Comparison of ENCODE assay signal across 22 cellular contexts in the genomic region with DNA sequence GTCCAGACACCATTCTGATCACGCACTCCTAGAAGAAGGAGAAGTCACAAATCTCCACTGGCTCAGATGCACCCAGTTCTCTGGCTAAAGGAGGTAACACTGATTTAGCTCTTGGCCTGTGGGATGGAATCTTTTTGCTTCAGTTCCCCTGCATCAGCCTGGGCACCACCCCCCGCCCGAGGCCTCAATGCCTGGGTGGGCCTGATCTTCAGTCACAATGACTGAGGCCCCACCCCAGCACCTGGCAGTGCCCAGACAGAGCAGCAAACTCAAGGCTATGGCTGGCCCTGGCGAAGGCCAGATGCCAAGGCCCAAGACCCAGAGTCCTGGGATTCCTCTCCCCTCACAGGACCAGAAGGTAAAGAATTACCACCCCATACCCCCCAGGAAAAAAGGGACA. TPM values are rescaled to one million over a fixed set of nuclear protein-coding genes. Genes with fewer than 3 reads are reported as not detected.
A peak's percentile ranks its signal among the peaks of the same experiment; 100 is the strongest.
DNase-seq lines count a peak whose midpoint lies in the region; ATAC-seq and TF ChIP-seq lines count a peak whose summit lies in the region.
"Had no signal": no experiment of that assay in that cellular context is flagged by ENCODE, and none has a peak within 500 bp of the region (broad histone marks: within the 10 kb centered on the region; RNA-seq: fewer than 3 reads in every experiment).

No MANE protein-coding gene starts in this region.

- DNase-seq in CD8-positive, alpha-beta T cell, result no peak
- DNase-seq in OCI-LY7 (ENCODE audit: low spot score) (peak; percentile 44), chondrocyte (ENCODE audit: low spot score) (no peak), spleen (peak; percentile 88), type B pancreatic cell (ENCODE audit: extremely low spot score, unreplicated experiment) (no peak), NCI-H1417 treated with DMSO at 0.1 percent for 48 hours (lab: John Stamatoyannopoulos, UW) (no peak), neuronal stem cell (ENCODE audit: low spot score) (no peak), left cardiac atrium (no peak)
- DNase-seq: activated CD4-positive, CD25-positive, alpha-beta regulatory T cell treated with anti-CD3 and anti-CD28 coated beads, Interleukin-2, amount 50 U/mL, for 72 hours; activated CD8-positive, alpha-beta memory T cell treated with anti-CD3 and anti-CD28 coated beads for 24 hours; activated naive CD4-positive, alpha-beta T cell; activated T-cell treated with anti-CD3 and anti-CD28 coated beads, Interleukin-2, amount 50 U/mL, for 1 hour; CD4-positive, alpha-beta T cell; dermis blood vessel endothelial cell; DMS 273 treated with DMSO at 0.1 percent for 48 hours; GM23248; NCI-H1105 treated with DMSO at 0.1 percent for 48 hours; NCI-H2107; PC-9; T-cell had no signal

- 0 out of 2 replicates have a peak overlapping the region, but pooled peaks have one; percentile 9 for H2AFZ ChIP-seq in OCI-LY7 (ENCODE audit: low read length)
- H2AFZ ChIP-seq in neuronal stem cell (ENCODE audit: low read length), result no peak overlapping the region
- H2AFZ ChIP-seq: GM23248, PC-9 had no signal

- H4K20me1 ChIP-seq in OCI-LY7 (ENCODE audit: insufficient read depth, low read length), result no peaks in the 10 kb centered on the region

- no peaks in the 10 kb centered on the region for H3K27me3 ChIP-seq in CD8-positive, alpha-beta T cell (ENCODE audit: insufficient read depth, low read length)
- no peaks in the 10 kb centered on the region for H3K27me3 ChIP-seq in spleen (replicated peaks in 1 of 7)
- no peaks in the 10 kb centered on the region for H3K27me3 ChIP-seq in neuronal stem cell (ENCODE audit: control insufficient read depth in 3 of 3, insufficient read depth in 3 of 3, low read depth in 1 of 3, low read length in 3 of 3)
- H3K27me3 ChIP-seq: cardiac muscle cell had no signal

- TF ChIP-seq POLR2A in spleen (IDR thresholded peaks at IDR 0.05), result no peak

- peaks cover 26% of the 10 kb centered on the region for H3K79me2 ChIP-seq in OCI-LY7 (ENCODE audit: insufficient read depth, low read depth, low read length)

- H2BK15ac ChIP-seq in neuronal stem cell (ENCODE audit: low read length), result no peak overlapping the region

- peaks cover 24% of the 10 kb centered on the region for H3K36me3 ChIP-seq in CD8-positive, alpha-beta T cell (ENCODE audit: insufficient read depth, low read length)
- peaks cover 35% of the 10 kb centered on the region for H3K36me3 ChIP-seq in OCI-LY7 (ENCODE audit: insufficient read depth, low read length)
- peaks cover 0 to 49% (median 29%) of the 10 kb centered on the region in 6 donors for H3K36me3 ChIP-seq in spleen
- H3K36me3 ChIP-seq in neuronal stem cell (replicated peaks in 1 of 2; ENCODE audit: control insufficient read depth in 2 of 2, insufficient read depth in 2 of 2, low read length in 2 of 2), result peaks cover 1 to 19% of the 10 kb centered on the region in 2 donors
- H3K36me3 ChIP-seq: cardiac muscle cell had no signal

- no peak overlapping the region for H3K14ac ChIP-seq in neuronal stem cell (ENCODE audit: low read length)

- no TSS peak for BruUV-seq in OCI-LY7 (replicated peaks; lab: Mats Ljungman, UMichigan)

- POLR2A ChIA-PET in CD8-positive, alpha-beta T cell (lab: Charles Lee), result interaction anchor here (1.9 kb wide), 1 partner anchor 23 kb away, joined by 7 read pairs; the partner anchor contains the start of gene TKFC
- POLR2A ChIA-PET in OCI-LY7 (lab: Charles Lee), result interaction anchor here (1.2 to 3.4 kb wide), 7 partner anchors 9 to 45 kb away, joined by 3 to 23 read pairs (median 6); no protein-coding TSS in a partner anchor

- peaks cover 35% of the 10 kb centered on the region for H3K36me3 Mint-ChIP-seq in CD8-positive, alpha-beta T cell
- peaks cover 12% of the 10 kb centered on the region for H3K36me3 Mint-ChIP-seq in chondrocyte (ENCODE audit: low read depth)
- peaks cover 10% of the 10 kb centered on the region for H3K36me3 Mint-ChIP-seq in type B pancreatic cell

- CTCF ChIA-PET in CD8-positive, alpha-beta T cell (lab: Charles Lee), result interaction anchor here (3.7 to 9.6 kb wide), 2 partner anchors 21 to 29 kb away, joined by 19 to 106 read pairs; partner anchors contain the start of genes DDB1 and TKFC
- CTCF ChIA-PET in OCI-LY7 (lab: Charles Lee; ENCODE audit: unreplicated experiment), result interaction anchor here (2.5 kb wide), 1 partner anchor 21 kb away, joined by 19 read pairs; no protein-coding TSS in a partner anchor

- no peak overlapping the region for H3K18ac ChIP-seq in neuronal stem cell (ENCODE audit: low read length)

- H2BK12ac ChIP-seq in neuronal stem cell (ENCODE audit: low read length), result no peak overlapping the region

- no peak overlapping the region for H3K27ac ChIP-seq in CD8-positive, alpha-beta T cell (ENCODE audit: low read depth, low read length)
- peak overlapping the region; percentile 94 for H3K27ac ChIP-seq in OCI-LY7 (ENCODE audit: low read depth, low read length, poor library complexity, severe bottlenecking)
- H3K27ac ChIP-seq in spleen, result peak overlapping the region; percentile 43 to 100 (median 88)
- H3K27ac ChIP-seq in neuronal stem cell (replicated peaks; ENCODE audit: low read length), result no peak overlapping the region
- H3K27ac ChIP-seq: cardiac muscle cell, GM23248, PC-9 had no signal

- no peaks in the 10 kb centered on the region for H3K9me3 Mint-ChIP-seq in CD8-positive, alpha-beta T cell
- H3K9me3 Mint-ChIP-seq in chondrocyte (ENCODE audit: low read depth) (no peaks in the 10 kb centered on the region), type B pancreatic cell (no peaks in the 10 kb centered on the region)
- H3K9me3 Mint-ChIP-seq: CD4-positive, alpha-beta T cell; T-cell had no signal

- H4K91ac ChIP-seq in neuronal stem cell (ENCODE audit: low read depth, low read length, poor library complexity), result no peak overlapping the region

- intact Hi-C loops in CD8-positive, alpha-beta T cell (cut with DNase I, micrococcal nuclease), result no loop called here
- intact Hi-C loops in OCI-LY7 (cut with micrococcal nuclease; ENCODE audit: unreplicated experiment), result loop anchor here (1.0 kb wide), 2 partner anchors 20 to 195 kb away; partner anchors contain the start of gene VPS37C
- intact Hi-C loops in spleen (cut with DNase I; ENCODE audit: low total_unique reads), result no loop called here
- intact Hi-C loops in left cardiac atrium (cut with DNase I), result no loop called here

- H2AK5ac ChIP-seq in neuronal stem cell (ENCODE audit: low read depth, low read length), result no peak overlapping the region

- H3K79me1 ChIP-seq in neuronal stem cell (ENCODE audit: low read depth, low read length), result peaks cover 4% of the 10 kb centered on the region

- H3K4me1 Mint-ChIP-seq in CD8-positive, alpha-beta T cell (ENCODE audit: low read depth), result peaks cover 20% of the 10 kb centered on the region
- H3K4me1 Mint-ChIP-seq in chondrocyte (ENCODE audit: low read depth), result peaks cover 17% of the 10 kb centered on the region
- H3K4me1 Mint-ChIP-seq in type B pancreatic cell (ENCODE audit: unreplicated experiment), result peaks cover 12% of the 10 kb centered on the region

- H3K4me2 ChIP-seq in OCI-LY7 (ENCODE audit: low read length), result peak overlapping the region; percentile 82
- H3K4me2 ChIP-seq in neuronal stem cell (ENCODE audit: insufficient read depth, low read length, poor library complexity, severe bottlenecking), result no peak overlapping the region
- H3K4me2 ChIP-seq: PC-9, smooth muscle cell had no signal

- no peak overlapping the region for H3K4me3 ChIP-seq in CD8-positive, alpha-beta T cell (ENCODE audit: low read depth, low read length)
- H3K4me3 ChIP-seq in OCI-LY7 (ENCODE audit: low read depth, low read length, poor library complexity, severe bottlenecking), result peak overlapping the region; percentile 55
- H3K4me3 ChIP-seq in spleen, result peak overlapping the region in 5 of 8 donors; percentile 4 to 63 (median 25)
- H3K4me3 ChIP-seq in neuronal stem cell (ENCODE audit: low read length in 2 of 2), result no peak overlapping the region
- H3K4me3 ChIP-seq: cardiac muscle cell, GM23248, PC-9, smooth muscle cell had no signal

- peaks cover 7% of the 10 kb centered on the region for H3K4me1 ChIP-seq in CD8-positive, alpha-beta T cell (ENCODE audit: insufficient read depth, low read length)
- H3K4me1 ChIP-seq in OCI-LY7 (ENCODE audit: insufficient read depth, low read length, poor library complexity, severe bottlenecking), result peaks cover 63% of the 10 kb centered on the region
- peaks cover 31 to 98% (median 80%) of the 10 kb centered on the region in 6 donors for H3K4me1 ChIP-seq in spleen
- H3K4me1 ChIP-seq in neuronal stem cell (ENCODE audit: control insufficient read depth in 2 of 2, insufficient read depth in 1 of 2, low read depth in 1 of 2, low read length in 2 of 2), result peaks cover 2 to 4% of the 10 kb centered on the region in 2 donors

- H3K9me2 ChIP-seq in OCI-LY7 (ENCODE audit: insufficient read depth, low read length), result no peaks in the 10 kb centered on the region

- ATAC-seq in CD8-positive, alpha-beta T cell, result no peak
- no peak for ATAC-seq in left cardiac atrium
- ATAC-seq: T-cell had no signal

- H3K27ac Mint-ChIP-seq in CD8-positive, alpha-beta T cell, result peak overlapping the region; percentile 27
- H3K27ac Mint-ChIP-seq in chondrocyte (ENCODE audit: unreplicated experiment), result peak overlapping the region; percentile 55
- no peak overlapping the region for H3K27ac Mint-ChIP-seq in type B pancreatic cell
- H3K27ac Mint-ChIP-seq: CD4-positive, alpha-beta T cell had no signal

- H3K9ac ChIP-seq in neuronal stem cell (ENCODE audit: low read depth, low read length, poor library complexity), result no peak overlapping the region
- H3K9ac ChIP-seq: GM23248 had no signal

- no peak overlapping the region for H3K4ac ChIP-seq in neuronal stem cell (ENCODE audit: low read length)

- no peak overlapping the region for H3K23ac ChIP-seq in neuronal stem cell (ENCODE audit: low read depth, low read length, poor library complexity)

- no peak overlapping the region for H2BK5ac ChIP-seq in neuronal stem cell (ENCODE audit: low read length)

- no peak for TF ChIP-seq CTCF in CD8-positive, alpha-beta T cell (IDR thresholded peaks at IDR 0.05)
- no peak for TF ChIP-seq CTCF in OCI-LY7 (conservative IDR thresholded peaks at IDR 0.05; ENCODE audit: low read length)
- TF ChIP-seq CTCF in chondrocyte (IDR thresholded peaks at IDR 0.05), result no peak
- TF ChIP-seq CTCF in spleen (IDR thresholded peaks at IDR 0.05 in 8 of 11, conservative IDR thresholded peaks at IDR 0.05 in 3 of 11), result no peak
- no peak for TF ChIP-seq CTCF in type B pancreatic cell (conservative IDR thresholded peaks at IDR 0.05)

- no peak overlapping the region for H4K8ac ChIP-seq in neuronal stem cell (ENCODE audit: low read depth, low read length)

- no peaks in the 10 kb centered on the region for H3K9me3 ChIP-seq in CD8-positive, alpha-beta T cell (ENCODE audit: low read length)
- H3K9me3 ChIP-seq in OCI-LY7 (ENCODE audit: low read length), result no peaks in the 10 kb centered on the region
- no peaks in the 10 kb centered on the region for H3K9me3 ChIP-seq in spleen
- peaks cover 0 to 3% of the 10 kb centered on the region in 2 donors for H3K9me3 ChIP-seq in neuronal stem cell (replicated peaks in 1 of 2; ENCODE audit: control insufficient read depth in 2 of 2, insufficient read depth in 1 of 2, low read depth in 1 of 2, low read length in 2 of 2)

- WGBS in spleen, 5 donors, result 44 to 73% (median 61%) methylated on average over 3 to 4 of the region's 4 CpGs
- WGBS in neuronal stem cell (ENCODE audit: extremely low coverage in 2 of 2, insufficient read length in 2 of 2, insufficient replicate concordance in 1 of 2), 2 donors, result no CpG with 5 or more reads among the region's 4 CpGs

- no peak overlapping the region for H3K4me3 Mint-ChIP-seq in CD8-positive, alpha-beta T cell
- H3K4me3 Mint-ChIP-seq in chondrocyte (ENCODE audit: unreplicated experiment) (no peak overlapping the region), type B pancreatic cell (no peak overlapping the region)
- H3K4me3 Mint-ChIP-seq: CD4-positive, alpha-beta T cell had no signal

- H2BK120ac ChIP-seq in neuronal stem cell (ENCODE audit: low read depth, low read length), result no peak overlapping the region

- no peaks in the 10 kb centered on the region for H3K27me3 Mint-ChIP-seq in CD8-positive, alpha-beta T cell (ENCODE audit: low read depth)
- H3K27me3 Mint-ChIP-seq in chondrocyte (ENCODE audit: low read depth) (no peaks in the 10 kb centered on the region), type B pancreatic cell (no peaks in the 10 kb centered on the region)
- H3K27me3 Mint-ChIP-seq: CD4-positive, alpha-beta T cell; T-cell had no signal

RNA-seq across cellular contexts. Expression of gene CYB561A3, which starts 5.0 kb away (rescaled TPM):
- 10 to 100 TPM; 23.1 to 28.1 TPM for total RNA-seq in CD8-positive, alpha-beta T cell
- total RNA-seq in OCI-LY7 (2014; rRNA removed; shearing (Covaris generic)), result 21.7 and 28.1 TPM in 2 replicates
- total RNA-seq in OCI-LY7 (2022) (58.2 and 63.8 TPM in 2 replicates), chondrocyte (40.8 to 60.0 TPM (median 41.4 TPM) in 3 replicates), spleen (100 to 1,000 TPM in 4 of 7 donors, 10 to 100 TPM in 3; 82.5 to 138 (median 126) TPM), type B pancreatic cell (ENCODE audit: low replicate concordance) (34.9 and 35.0 TPM in 2 replicates), left cardiac atrium (10 to 100 TPM; 15.7 to 17.0 TPM)
- 10 to 100 TPM; 62.1 to 79.6 (median 64.6) TPM for polyA plus RNA-seq in spleen
- polyA plus RNA-seq in neuronal stem cell (2013, experiment 1 of 2), result 7.0 TPM
- 6.3 TPM for polyA plus RNA-seq in neuronal stem cell (2013, experiment 2 of 2)

RNA-seq across cellular contexts. Expression of gene TMEM138, which starts 5.5 kb away (rescaled TPM):
- 10 to 100 TPM; 60.7 to 62.5 TPM for total RNA-seq in CD8-positive, alpha-beta T cell
- total RNA-seq in OCI-LY7 (2014; rRNA removed; shearing (Covaris generic)), result 25.8 and 31.1 TPM in 2 replicates
- total RNA-seq in OCI-LY7 (2022) (48.8 and 51.5 TPM in 2 replicates), chondrocyte (39.2 to 60.0 TPM (median 46.7 TPM) in 3 replicates), spleen (10 to 100 TPM; 26.8 to 52.4 (median 39.0) TPM), type B pancreatic cell (ENCODE audit: low replicate concordance) (35.3 and 54.5 TPM in 2 replicates), left cardiac atrium (10 to 100 TPM; 24.4 to 32.6 TPM)
- polyA plus RNA-seq in spleen, result 10 to 100 TPM; 42.3 to 53.9 (median 49.2) TPM
- 38.6 TPM for polyA plus RNA-seq in neuronal stem cell (2013, experiment 1 of 2)
- 40.8 TPM for polyA plus RNA-seq in neuronal stem cell (2013, experiment 2 of 2)

RNA-seq across cellular contexts. Expression of gene TKFC, which starts 23.7 kb away (rescaled TPM):
- 10 to 100 TPM; 15.8 to 16.1 TPM for total RNA-seq in CD8-positive, alpha-beta T cell
- total RNA-seq in OCI-LY7 (2014; rRNA removed; shearing (Covaris generic)), result 75.3 and 77.8 TPM in 2 replicates
- total RNA-seq in OCI-LY7 (2022) (166 and 169 TPM in 2 replicates), chondrocyte (31.9 to 41.4 TPM (median 32.2 TPM) in 3 replicates), spleen (10 to 100 TPM; 33.1 to 61.5 (median 36.4) TPM), type B pancreatic cell (ENCODE audit: low replicate concordance) (66.9 and 72.6 TPM in 2 replicates), left cardiac atrium (10 to 100 TPM; 16.1 to 18.0 TPM)
- polyA plus RNA-seq in spleen, result 10 to 100 TPM; 30.6 to 45.3 (median 31.3) TPM
- 18.6 TPM for polyA plus RNA-seq in neuronal stem cell (2013, experiment 1 of 2)
- 20.1 TPM for polyA plus RNA-seq in neuronal stem cell (2013, experiment 2 of 2)

RNA-seq across cellular contexts. Expression of gene DDB1, which starts 23.8 kb away (rescaled TPM):
- 100 to 1,000 TPM; 196 to 201 TPM for total RNA-seq in CD8-positive, alpha-beta T cell
- total RNA-seq in OCI-LY7 (2014; rRNA removed; shearing (Covaris generic)), result 194 and 218 TPM in 2 replicates
- total RNA-seq in OCI-LY7 (2022), result 211 and 225 TPM in 2 replicates
- total RNA-seq in chondrocyte, result 188 to 264 TPM (median 194 TPM) in 3 replicates
- total RNA-seq in spleen, result 100 to 1,000 TPM; 118 to 157 (median 151) TPM
- 10 to 100 TPM; 68.7 to 94.7 (median 83.4) TPM for polyA plus RNA-seq in spleen
- total RNA-seq in type B pancreatic cell (ENCODE audit: low replicate concordance), result 234 and 279 TPM in 2 replicates
- 94.2 TPM for polyA plus RNA-seq in neuronal stem cell (2013, experiment 1 of 2)
- polyA plus RNA-seq in neuronal stem cell (2013, experiment 2 of 2), result 91.0 TPM
- 100 to 1,000 TPM; 107 to 136 TPM for total RNA-seq in left cardiac atrium

RNA-seq across cellular contexts. Expression of gene TMEM216, which starts 35.7 kb away (rescaled TPM):
- 1 to 10 TPM; 3.6 to 4.8 TPM for total RNA-seq in CD8-positive, alpha-beta T cell
- 0.64 and 1.4 TPM in 2 replicates for total RNA-seq in OCI-LY7 (2014; rRNA removed; shearing (Covaris generic))
- 1.8 and 2.5 TPM in 2 replicates for total RNA-seq in OCI-LY7 (2022)
- total RNA-seq in chondrocyte, result 9.3 to 14.4 TPM (median 9.8 TPM) in 3 replicates
- 10 to 100 TPM; 10.5 to 26.0 (median 17.1) TPM for total RNA-seq in spleen
- polyA plus RNA-seq in spleen, result 10 to 100 TPM; 20.7 to 24.6 (median 20.7) TPM
- 14.8 and 19.9 TPM in 2 replicates for total RNA-seq in type B pancreatic cell (ENCODE audit: low replicate concordance)
- 36.8 TPM for polyA plus RNA-seq in neuronal stem cell (2013, experiment 1 of 2)
- 36.7 TPM for polyA plus RNA-seq in neuronal stem cell (2013, experiment 2 of 2)
- total RNA-seq in left cardiac atrium, result 1 to 10 TPM; 7.1 to 7.6 TPM

Comparison
In these comparisons a context has a peak if more than half of its experiments do, and no peak if none do; other contexts are left out.
1. DNase-seq: peak in OCI-LY7 (single experiment) and spleen (single experiment); none in CD8-positive, alpha-beta T cell (0 of 7), chondrocyte (single experiment), type B pancreatic cell (single experiment), NCI-H1417 treated with DMSO at 0.1 percent for 48 hours (single experiment), neuronal stem cell (single experiment) and left cardiac atrium (single experiment).
2. H3K27ac ChIP-seq: peak in OCI-LY7 (single experiment) and spleen (8 of 8); none in CD8-positive, alpha-beta T cell (single experiment) and neuronal stem cell (single experiment).
3. H3K4me3 ChIP-seq: peak in OCI-LY7 (single experiment) and spleen (5 of 8); none in CD8-positive, alpha-beta T cell (single experiment) and neuronal stem cell (0 of 2).